23 cellular contexts compared by ENCODE assay signal in genomic region chr2:18835787-18836186, GRCh38.
A peak's percentile ranks its signal among the peaks of the same experiment; 100 is the strongest.
DNase-seq lines count a peak whose midpoint lies in the region; ATAC-seq and TF ChIP-seq lines count a peak whose summit lies in the region.
"Had no signal": no experiment of that assay in that cellular context is flagged by ENCODE, and none has a peak within 500 bp of the region (broad histone marks: within the 10 kb centered on the region; RNA-seq: fewer than 3 reads in every experiment).

No MANE protein-coding gene starts in this region.

- H3K36me3 ChIP-seq in HEK293 (ENCODE audit: control insufficient read depth in 2 of 2, insufficient read depth in 1 of 2, low read length in 2 of 2) (no peaks in the 10 kb centered on the region), mesodermal cell (ENCODE audit: control insufficient read depth, insufficient read depth, low read length) (no peaks in the 10 kb centered on the region)
- H3K36me3 ChIP-seq: BE2C, BLaER1 had no signal

- DNase-seq in EH (ENCODE audit: low read depth) (peak; percentile 18), left kidney (ENCODE audit: low read depth, low spot score) (peak; percentile 76), superior temporal gyrus (ENCODE audit: extremely low spot score) (no peak)
- DNase-seq: 8988T; ACHN; BE2C; C1 segment of cervical spinal cord; CD4-positive, alpha-beta memory T cell; CD4-positive, CD25-positive, alpha-beta regulatory T cell; CD8-positive, alpha-beta memory T cell; COR-L47; DMS 273 treated with DMSO at 0.1 percent for 48 hours; DMS153; DMS53; DMS79; DND-41; GF-D8 had no signal

- 100% methylated on average over 1 to 2 of the region's 2 CpGs for WGBS in mesodermal cell (ENCODE audit: insufficient coverage in 2 of 2), 2 experiments

- H3K4me3 ChIP-seq in HEK293 (ENCODE audit: low read depth, low read length) = no peak overlapping the region
- no peak overlapping the region for H3K4me3 ChIP-seq in mesodermal cell (ENCODE audit: extremely low read depth, insufficient read depth, low read length, poor library complexity, severe bottlenecking)
- H3K4me3 ChIP-seq: BLaER1 had no signal

- H3K9me3 ChIP-seq in HEK293 (ENCODE audit: control insufficient read depth, insufficient read depth, low read depth, low read length) (no peaks in the 10 kb centered on the region), mesodermal cell (ENCODE audit: control insufficient read depth, low read length) (no peaks in the 10 kb centered on the region)
- H3K9me3 ChIP-seq: BE2C, BLaER1 had no signal

- H3K4me1 ChIP-seq in HEK293 (ENCODE audit: control insufficient read depth, insufficient read depth, low read length) (peaks cover 36% of the 10 kb centered on the region), mesodermal cell (ENCODE audit: control insufficient read depth, insufficient read depth, low read length, poor library complexity, severe bottlenecking) (peaks cover 40% of the 10 kb centered on the region)
- H3K4me1 ChIP-seq: BE2C, BLaER1 had no signal

- CTCF ChIA-PET in HEK293 (lab: Yijun Ruan, JAX) = interaction anchor here (0.5 to 1.0 kb wide), 2 partner anchors 33 to 1067 kb away, joined by 3 to 4 read pairs; no protein-coding TSS in a partner anchor

- POLR2A ChIA-PET in HEK293 (lab: Yijun Ruan, JAX) = no interaction called here

- no peak for TF ChIP-seq CTCF in HEK293 (tag by site-specific recombination; IDR thresholded peaks at IDR 0.05)

- H3K27ac ChIP-seq in HEK293 (ENCODE audit: extremely low read depth, low read depth, low read length) (no peak overlapping the region), mesodermal cell (ENCODE audit: low read depth, low read length, severe bottlenecking) (peak overlapping the region; percentile 23)
- H3K27ac ChIP-seq: BLaER1 had no signal

- ATAC-seq in GM21737 (IDR thresholded peaks at IDR 0.05; ENCODE audit: unreplicated experiment) (no peak), GM18873 (IDR thresholded peaks at IDR 0.05; ENCODE audit: low FRiP score, unreplicated experiment) (no peak), HG02759 (IDR thresholded peaks at IDR 0.05; ENCODE audit: unreplicated experiment) (no peak)

TF ChIP-seq in HEK293, 187 proteins besides CTCF, POLR2A, EP300 and RAD21:
- TF ChIP-seq ZNF626 (tag by site-specific recombination; IDR thresholded peaks at IDR 0.05) (no peak), SCRT2 (tag by site-specific recombination; IDR thresholded peaks at IDR 0.05) (no peak), ZNF239 (tag by site-specific recombination; IDR thresholded peaks at IDR 0.05) (peak; percentile 82)
TF ChIP-seq in HEK293: peak in this region for 1.
